ENCODE assay signal across 8 cellular contexts in genomic region chr17:2401426-2402221, GRCh38. TPM values are rescaled to one million over a fixed set of nuclear protein-coding genes. Genes with fewer than 3 reads are reported as not detected.
DNase-seq lines count a peak whose midpoint lies in the region; ATAC-seq lines count a peak whose summit lies in the region.

No MANE protein-coding gene starts in this region.

- DNase-seq in GM03348 (ENCODE audit: low spot score) (peak; percentile 94), NCI-H1092 treated with DMSO at 0.1 percent for 48 hours (lab: John Stamatoyannopoulos, UW) (peak; percentile 95), SKM-1 (lab: John Stamatoyannopoulos, UW; ENCODE audit: unreplicated experiment) (peak; percentile 71), glomerular visceral epithelial cell (ENCODE audit: extremely low spot score) (peak; percentile 100), occipital lobe (lab: John Stamatoyannopoulos, UW) (peak; percentile 99)
- peak; percentile 99 for DNase-seq in activated naive CD8-positive, alpha-beta T cell treated with anti-CD3 and anti-CD28 coated beads for 36 hours

- peak overlapping the region; percentile 93 for H3K27ac ChIP-seq in temporal lobe (ENCODE audit: low read depth, low read length)

- peaks cover 47% of the 10 kb centered on the region for H3K4me1 Mint-ChIP-seq in activated naive CD8-positive, alpha-beta T cell treated with anti-CD3 and anti-CD28 coated beads for 36 hours

- H3K36me3 Mint-ChIP-seq in activated naive CD8-positive, alpha-beta T cell treated with anti-CD3 and anti-CD28 coated beads for 36 hours, result no peaks in the 10 kb centered on the region

- H3K9me3 Mint-ChIP-seq in activated naive CD8-positive, alpha-beta T cell treated with anti-CD3 and anti-CD28 coated beads for 36 hours, result no peaks in the 10 kb centered on the region

- ATAC-seq in HG02588 (IDR thresholded peaks at IDR 0.05; ENCODE audit: unreplicated experiment), result peak; percentile 44

- peak overlapping the region; percentile 99 for H3K27ac Mint-ChIP-seq in activated naive CD8-positive, alpha-beta T cell treated with anti-CD3 and anti-CD28 coated beads for 36 hours

- H3K27me3 Mint-ChIP-seq in activated naive CD8-positive, alpha-beta T cell treated with anti-CD3 and anti-CD28 coated beads for 36 hours, result no peaks in the 10 kb centered on the region

- peak overlapping the region; percentile 99 for H3K4me3 Mint-ChIP-seq in activated naive CD8-positive, alpha-beta T cell treated with anti-CD3 and anti-CD28 coated beads for 36 hours

RNA-seq across cellular contexts. Expression of gene MNT, which starts 0.8 kb away (rescaled TPM):
- 10 to 100 TPM; 23.8 to 25.6 TPM for total RNA-seq in activated naive CD8-positive, alpha-beta T cell treated with anti-CD3 and anti-CD28 coated beads for 36 hours
- total RNA-seq in occipital lobe (7.6 TPM), temporal lobe (10.6 TPM)

Comparison
In these comparisons a context has a peak if more than half of its experiments do, and no peak if none do; other contexts are left out.
1. Peak in every context shown above with its lines: DNase-seq, ATAC-seq and H3K27ac ChIP-seq.